In the genomic region with DNA sequence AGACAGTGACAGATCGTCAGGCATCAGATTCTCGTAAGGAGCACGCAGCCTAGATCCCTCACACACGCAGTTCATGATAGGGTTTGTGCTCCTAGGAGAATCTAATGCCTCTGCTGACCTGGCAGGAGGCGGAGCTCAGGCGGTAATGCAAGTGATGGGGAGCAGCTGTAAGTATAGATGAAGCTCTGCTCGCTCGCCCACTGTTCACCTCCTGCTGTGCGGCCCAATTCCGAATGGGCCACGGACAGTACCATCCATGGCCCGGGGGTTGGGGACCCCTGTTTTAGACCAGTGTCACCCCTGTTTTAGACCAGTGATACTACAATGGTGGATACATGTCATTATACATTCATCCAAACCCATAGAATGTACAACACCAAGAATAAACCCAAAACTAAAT, we compare ENCODE assay signal across 24 cellular contexts.
"Had no signal": no experiment of that assay in that cellular context is flagged by ENCODE, and none has a peak within 500 bp of the region (broad histone marks: within the 10 kb centered on the region; RNA-seq: fewer than 3 reads in every experiment).

No MANE protein-coding gene starts in this region.

- DNase-seq: colonic mucosa; cortex of kidney; dermis blood vessel endothelial cell; dorsolateral prefrontal cortex; effector CD4-positive, alpha-beta T cell; effector CD8-positive, alpha-beta T cell; effector memory CD4-positive, alpha-beta T cell; effector memory CD8-positive, alpha-beta T cell; endodermal cell; erythroblast; esophagus squamous epithelium; foreskin fibroblast; foreskin keratinocyte; foreskin melanocyte; gastrocnemius medialis; glutamatergic neuron; head of caudate nucleus; heart right ventricle had no signal

- H3K4me1 ChIP-seq: colonic mucosa, foreskin keratinocyte had no signal

- H3K27me3 ChIP-seq: colonic mucosa, dorsolateral prefrontal cortex, esophagus muscularis mucosa, esophagus squamous epithelium, foreskin keratinocyte, gastrocnemius medialis, gastroesophageal sphincter, heart right ventricle had no signal

- H3K9me3 ChIP-seq: colonic mucosa, esophagus muscularis mucosa, esophagus squamous epithelium, gastrocnemius medialis, gastroesophageal sphincter, heart right ventricle had no signal

- H3K9me3 Mint-ChIP-seq: dendritic cell treated with granulocyte-macrophage colony-stimulating factor and Interleukin-4, amounts not matched to agents 40 ng/mL and 50 ng/mL, for 4 days; effector memory CD8-positive, alpha-beta T cell; endodermal cell had no signal

- H3K36me3 ChIP-seq: colonic mucosa, esophagus muscularis mucosa, esophagus squamous epithelium, gastrocnemius medialis, gastroesophageal sphincter, heart right ventricle had no signal

- H3K27ac Mint-ChIP-seq: dendritic cell treated with granulocyte-macrophage colony-stimulating factor and Interleukin-4, amounts not matched to agents 40 ng/mL and 50 ng/mL, for 4 days; effector memory CD8-positive, alpha-beta T cell; endodermal cell had no signal

- ATAC-seq: effector memory CD8-positive, alpha-beta T cell; esophagus mucosa; foreskin keratinocyte; gastrocnemius medialis; gastroesophageal sphincter; heart right ventricle had no signal

- H3K4me3 ChIP-seq: colonic mucosa, coronary artery, dorsolateral prefrontal cortex, esophagus muscularis mucosa, esophagus squamous epithelium, gastrocnemius medialis, gastroesophageal sphincter, heart right ventricle had no signal

- H3K27me3 Mint-ChIP-seq: effector memory CD8-positive, alpha-beta T cell had no signal

- H3K27ac ChIP-seq: colonic mucosa, coronary artery, dorsolateral prefrontal cortex, epithelial cell of prostate, esophagus muscularis mucosa, esophagus squamous epithelium, foreskin keratinocyte, gastrocnemius medialis, heart right ventricle had no signal

- H3K4me3 Mint-ChIP-seq: dendritic cell treated with granulocyte-macrophage colony-stimulating factor and Interleukin-4, amounts not matched to agents 40 ng/mL and 50 ng/mL, for 4 days; effector memory CD8-positive, alpha-beta T cell; endodermal cell had no signal
